In the genomic region with DNA sequence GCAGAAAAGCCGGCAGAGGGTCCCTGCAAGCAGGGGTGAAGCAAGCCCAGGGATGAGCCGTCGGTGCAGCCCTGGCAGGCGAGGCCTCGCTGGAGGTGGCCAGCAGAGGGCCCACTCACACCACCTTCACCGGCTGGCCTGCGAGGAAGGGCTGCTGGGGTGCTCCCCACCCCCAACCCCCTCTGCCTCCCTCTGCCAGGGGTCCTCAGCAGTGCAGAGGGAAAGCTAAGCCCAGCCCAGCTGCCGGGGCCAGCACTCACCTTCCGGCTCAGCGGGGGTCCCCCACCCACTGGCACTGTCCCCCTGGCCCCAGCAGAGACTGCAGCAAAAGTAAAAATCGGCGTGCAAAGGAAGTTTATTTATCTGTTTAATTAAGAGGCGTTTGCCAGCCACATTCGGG, we compare ENCODE assay signal across 8 cellular contexts.
DNase-seq lines count a peak whose midpoint lies in the region; ATAC-seq, FAIRE-seq and TF ChIP-seq lines count a peak whose summit lies in the region.

No MANE protein-coding gene starts in this region.

- peaks cover 0 to 5% (median 0%) of the 10 kb centered on the region in 5 donors for H3K36me3 Mint-ChIP-seq in naive thymus-derived CD4-positive, alpha-beta T cell

- H3K9me3 Mint-ChIP-seq in naive thymus-derived CD4-positive, alpha-beta T cell, result no peaks in the 10 kb centered on the region

- H3K4me3 Mint-ChIP-seq in naive thymus-derived CD4-positive, alpha-beta T cell, result no peak overlapping the region

- FAIRE-seq in keratinocyte (lab: Jason Lieb, UNC), result no peak

- H3K36me3 ChIP-seq in BE2C (no peaks in the 10 kb centered on the region), HEK293 (ENCODE audit: control insufficient read depth in 2 of 2, insufficient read depth in 1 of 2, low read length in 2 of 2) (no peaks in the 10 kb centered on the region), keratinocyte (ENCODE audit: control insufficient read depth in 2 of 2, extremely low read depth in 1 of 2, insufficient read depth in 2 of 2, low read length in 2 of 2) (no peaks in the 10 kb centered on the region)
- H3K36me3 ChIP-seq in naive thymus-derived CD4-positive, alpha-beta T cell (ENCODE audit: control insufficient read depth in 2 of 3, insufficient read depth in 3 of 3, low read length in 3 of 3), result no peaks in the 10 kb centered on the region

- CTCF ChIA-PET in HEK293 (lab: Yijun Ruan, JAX), result interaction anchor here (0.5 to 4.5 kb wide), 20 partner anchors 14 to 213 kb away, joined by 3 to 68 read pairs (median 4); no protein-coding TSS in a partner anchor
- CTCF ChIA-PET in naive thymus-derived CD4-positive, alpha-beta T cell (lab: Charles Lee), result no interaction called here

- H3K27ac ChIP-seq in HEK293 (ENCODE audit: extremely low read depth, low read depth, low read length) (no peak overlapping the region), VCaP (no peak overlapping the region), keratinocyte (ENCODE audit: control insufficient read depth, insufficient read depth, low read length) (no peak overlapping the region)
- no peak overlapping the region for H3K27ac ChIP-seq in naive thymus-derived CD4-positive, alpha-beta T cell (ENCODE audit: low read depth, low read length)

- DNase-seq in BE2C (peak; percentile 55), keratinocyte (ENCODE audit: low read depth, low spot score) (no peak), T-helper 1 cell (no peak), SK-N-DZ (ENCODE audit: low spot score) (no peak)
- DNase-seq in naive thymus-derived CD4-positive, alpha-beta T cell, result no peak

- H3K27ac Mint-ChIP-seq in naive thymus-derived CD4-positive, alpha-beta T cell, result no peak overlapping the region

- dilution Hi-C loops in keratinocyte (cut with MboI; ENCODE audit: extremely low pct_ligation_motif_present, low sequenced_read_pairs), result loop anchor here (5.0 kb wide), 1 partner anchor 99 kb away; no protein-coding TSS in a partner anchor

- H3K27me3 Mint-ChIP-seq in naive thymus-derived CD4-positive, alpha-beta T cell, result peaks cover 47 to 83% (median 52%) of the 10 kb centered on the region in 5 donors

- no peak overlapping the region for H3K4me2 ChIP-seq in keratinocyte (ENCODE audit: control insufficient read depth, extremely low read depth, insufficient read depth, low read depth, low read length)

- H3K27me3 ChIP-seq in BE2C (peaks cover 96% of the 10 kb centered on the region), keratinocyte (ENCODE audit: control insufficient read depth, extremely low read depth, insufficient read depth, low read length) (peaks cover 57% of the 10 kb centered on the region)
- H3K27me3 ChIP-seq in naive thymus-derived CD4-positive, alpha-beta T cell (ENCODE audit: control insufficient read depth in 2 of 2, insufficient read depth in 2 of 2, low read length in 2 of 2), result no peaks in the 10 kb centered on the region

- peaks cover 3% of the 10 kb centered on the region for H4K20me1 ChIP-seq in keratinocyte (ENCODE audit: control insufficient read depth, extremely low read depth, insufficient read depth, low read length)

- intact Hi-C loops in naive thymus-derived CD4-positive, alpha-beta T cell (cut with micrococcal nuclease), result no loop called here

- no peaks in the 10 kb centered on the region for H3K9me1 ChIP-seq in keratinocyte (ENCODE audit: control insufficient read depth, extremely low read depth, insufficient read depth, low read length)

- H3K4me1 Mint-ChIP-seq in naive thymus-derived CD4-positive, alpha-beta T cell, result peaks cover 0 to 6% (median 0%) of the 10 kb centered on the region in 7 donors

- H3K4me1 ChIP-seq in BE2C, result no peaks in the 10 kb centered on the region
- no peaks in the 10 kb centered on the region for H3K4me1 ChIP-seq in HEK293 (ENCODE audit: control insufficient read depth, insufficient read depth, low read length)
- no peaks in the 10 kb centered on the region for H3K4me1 ChIP-seq in keratinocyte (ENCODE audit: control insufficient read depth, extremely low read depth, insufficient read depth, low read length)
- H3K4me1 ChIP-seq in naive thymus-derived CD4-positive, alpha-beta T cell (ENCODE audit: control insufficient read depth in 2 of 2, insufficient read depth in 2 of 2, low read length in 2 of 2), result no peaks in the 10 kb centered on the region

- TF ChIP-seq CTCF in BE2C (IDR thresholded peaks at IDR 0.05; ENCODE audit: low read depth, low read length), result peak; percentile 63
- peak; percentile 84 for TF ChIP-seq CTCF in HEK293 (tag by site-specific recombination; IDR thresholded peaks at IDR 0.05)
- TF ChIP-seq CTCF in VCaP (conservative IDR thresholded peaks at IDR 0.05), result peak; percentile 94
- peak; percentile 45 to 94 (median 93) for TF ChIP-seq CTCF in keratinocyte (optimal IDR thresholded peaks at IDR 0.05 in 1 of 3, IDR thresholded peaks at IDR 0.05 in 1 of 3, conservative IDR thresholded peaks at IDR 0.05 in 1 of 3; ENCODE audit: extremely low read depth in 1 of 3, insufficient read depth in 2 of 3, low read length in 3 of 3)

- no peak overlapping the region for H2AFZ ChIP-seq in keratinocyte (ENCODE audit: control insufficient read depth, low read length)

- H3K9me3 ChIP-seq in BE2C (no peaks in the 10 kb centered on the region), HEK293 (ENCODE audit: control insufficient read depth, insufficient read depth, low read depth, low read length) (no peaks in the 10 kb centered on the region), keratinocyte (ENCODE audit: control insufficient read depth, low read depth, low read length) (no peaks in the 10 kb centered on the region)
- no peaks in the 10 kb centered on the region for H3K9me3 ChIP-seq in naive thymus-derived CD4-positive, alpha-beta T cell (ENCODE audit: control insufficient read depth in 2 of 3, low read length in 3 of 3)

- no peak overlapping the region for H3K4me3 ChIP-seq in BE2C (ENCODE audit: low read depth, low read length)
- no peak overlapping the region for H3K4me3 ChIP-seq in HEK293 (ENCODE audit: low read depth, low read length)
- no peak overlapping the region for H3K4me3 ChIP-seq in keratinocyte (ENCODE audit: control insufficient read depth in 2 of 3, extremely low read depth in 1 of 3, insufficient read depth in 2 of 3, low read depth in 1 of 3, low read length in 3 of 3)
- H3K4me3 ChIP-seq in naive thymus-derived CD4-positive, alpha-beta T cell (ENCODE audit: low read length), result no peak overlapping the region

- H3K9ac ChIP-seq in keratinocyte (ENCODE audit: control insufficient read depth, extremely low read depth, insufficient read depth, low read length), result no peak overlapping the region

- POLR2A ChIA-PET in HEK293 (lab: Yijun Ruan, JAX), result interaction anchor here (1.1 kb wide), 1 partner anchor 200 kb away, joined by 4 read pairs; no protein-coding TSS in a partner anchor
- POLR2A ChIA-PET in naive thymus-derived CD4-positive, alpha-beta T cell (lab: Charles Lee), result no interaction called here

- no peak for ATAC-seq in naive thymus-derived CD4-positive, alpha-beta T cell
- no peak for ATAC-seq in GM21515 (IDR thresholded peaks at IDR 0.05; ENCODE audit: unreplicated experiment)

- no peaks in the 10 kb centered on the region for H3K79me2 ChIP-seq in keratinocyte (ENCODE audit: control insufficient read depth, insufficient read depth, low read length)

TF ChIP-seq in HEK293, 187 proteins besides CTCF, POLR2A, EP300 and RAD21 (continues in another document):
- no peak for TF ChIP-seq ZFHX2 (tag by site-specific recombination; conservative IDR thresholded peaks at IDR 0.05)
- no peak for TF ChIP-seq ZNF433 (tag by site-specific recombination; IDR thresholded peaks at IDR 0.05; ENCODE audit: low read depth)
- TF ChIP-seq PATZ1 (tag by site-specific recombination; IDR thresholded peaks at IDR 0.05), result peak; percentile 64
- TF ChIP-seq GLI2 (tag by site-specific recombination; IDR thresholded peaks at IDR 0.05; ENCODE audit: borderline replicate concordance, low read depth), result no peak
- TF ChIP-seq GLIS2 (tag by site-specific recombination; IDR thresholded peaks at IDR 0.05), result peak; percentile 79
- TF ChIP-seq ZNF561 (tag by site-specific recombination; IDR thresholded peaks at IDR 0.05; ENCODE audit: borderline replicate concordance), result no peak
- TF ChIP-seq ZIC2 (tag by site-specific recombination; IDR thresholded peaks at IDR 0.05), result peak; percentile 82
- TF ChIP-seq ZNF169 (tag by site-specific recombination; IDR thresholded peaks at IDR 0.05), result no peak
- peak; percentile 34; the same call in 1 of the 2 replicates for TF ChIP-seq ZNF660 (tag by site-specific recombination; IDR thresholded peaks at IDR 0.05)
- no peak for TF ChIP-seq ZNF19 (tag by site-specific recombination; IDR thresholded peaks at IDR 0.05; ENCODE audit: low read depth)
- TF ChIP-seq ZNF146 (tag by site-specific recombination; IDR thresholded peaks at IDR 0.05), result no peak
- peak; percentile 58 for TF ChIP-seq ZNF654 (tag by site-specific recombination; IDR thresholded peaks at IDR 0.05; ENCODE audit: low read depth)
- peak; percentile 88 for TF ChIP-seq GLIS1 (tag by site-specific recombination; IDR thresholded peaks at IDR 0.05)
- TF ChIP-seq ZNF670 (tag by site-specific recombination; IDR thresholded peaks at IDR 0.05; ENCODE audit: low read depth), result no peak
- TF ChIP-seq KLF17 (tag by site-specific recombination; IDR thresholded peaks at IDR 0.05), result 0 out of 2 replicates have a peak, but pooled peaks have one; percentile 41
